In the genomic region with DNA sequence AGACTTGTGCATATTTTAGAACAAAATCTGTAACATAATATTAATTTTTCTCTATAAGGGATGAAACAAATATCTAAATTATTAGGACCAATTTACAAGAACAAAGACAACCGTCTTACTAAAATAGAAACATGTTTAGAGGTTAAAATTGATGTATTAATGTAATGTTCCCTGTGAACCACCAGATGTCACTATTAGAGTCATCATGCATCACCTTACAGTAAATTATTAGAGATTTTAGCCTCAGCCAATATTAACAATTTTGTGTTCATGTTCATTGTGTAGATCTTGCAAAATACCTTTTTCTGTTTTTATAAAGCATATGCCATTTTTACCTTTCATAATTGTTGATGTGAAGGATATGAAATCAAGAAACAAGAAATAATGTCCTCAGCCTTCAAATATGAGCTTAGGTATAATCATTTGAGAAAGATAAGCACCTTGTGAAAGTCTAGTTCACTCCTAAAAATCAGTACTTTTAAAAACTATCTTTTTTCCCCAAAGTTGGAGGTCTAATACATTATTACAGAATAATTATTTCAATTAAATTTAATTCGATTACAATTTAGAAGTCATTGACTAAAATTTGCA, we compare ENCODE assay signal across 9 cellular contexts.
DNase-seq lines count a peak whose midpoint lies in the region; ATAC-seq, FAIRE-seq and TF ChIP-seq lines count a peak whose summit lies in the region.
"Had no signal": no experiment of that assay in that cellular context is flagged by ENCODE, and none has a peak within 500 bp of the region (broad histone marks: within the 10 kb centered on the region; RNA-seq: fewer than 3 reads in every experiment).

No MANE protein-coding gene starts in this region.

- no peak overlapping the region for H3K27ac Mint-ChIP-seq in CD8-positive, alpha-beta memory T cell

- TF ChIP-seq CTCF in D721Med (IDR thresholded peaks at IDR 0.05; ENCODE audit: insufficient read depth, missing control alignments) (peak; percentile 67), coronary artery (IDR thresholded peaks at IDR 0.05) (peak; percentile 66)

- H3K27me3 ChIP-seq in CD8-positive, alpha-beta memory T cell (ENCODE audit: insufficient read depth, low read length, poor library complexity, severe bottlenecking), result no peaks in the 10 kb centered on the region

- no peaks in the 10 kb centered on the region for H3K36me3 ChIP-seq in CD8-positive, alpha-beta memory T cell (ENCODE audit: insufficient read depth, low read length)

- H3K4me3 ChIP-seq in coronary artery, result no peak overlapping the region
- no peak overlapping the region for H3K4me3 ChIP-seq in CD8-positive, alpha-beta memory T cell (ENCODE audit: low read length)
- H3K4me3 ChIP-seq: lung had no signal

- H3K9me3 Mint-ChIP-seq in CD8-positive, alpha-beta memory T cell, result peaks cover 0 to 5% (median 3%) of the 10 kb centered on the region in 5 donors

- no peaks in the 10 kb centered on the region for H3K4me1 ChIP-seq in CD8-positive, alpha-beta memory T cell (ENCODE audit: insufficient read depth, low read length)

- H3K27me3 Mint-ChIP-seq in CD8-positive, alpha-beta memory T cell, result no peaks in the 10 kb centered on the region

- H3K36me3 Mint-ChIP-seq in CD8-positive, alpha-beta memory T cell, result no peaks in the 10 kb centered on the region

- CTCF ChIA-PET in CD8-positive, alpha-beta memory T cell (lab: Charles Lee), result no interaction called here

- H3K27ac ChIP-seq in coronary artery, result no peak overlapping the region
- H3K27ac ChIP-seq in CD8-positive, alpha-beta memory T cell (ENCODE audit: low read depth, low read length), result no peak overlapping the region

- H3K9me3 ChIP-seq in CD8-positive, alpha-beta memory T cell (ENCODE audit: low read length), result no peaks in the 10 kb centered on the region

- POLR2A ChIA-PET in CD8-positive, alpha-beta memory T cell (lab: Charles Lee), result no interaction called here

- DNase-seq in D721Med (ENCODE audit: insufficient read length, low spot score) (no peak), NCI-H2081 (lab: John Stamatoyannopoulos, UW) (peak; percentile 31 to 34), coronary artery (ENCODE audit: low spot score) (no peak), renal cortical epithelial cell (ENCODE audit: low read depth) (peak; percentile 50), dedifferentiated amniotic fluid mesenchymal stem cell (ENCODE audit: extremely low spot score) (no peak)
- DNase-seq in CD8-positive, alpha-beta memory T cell, result no peak

- peak; percentile 61 for FAIRE-seq in D721Med (lab: Jason Lieb, UNC)

- ATAC-seq in GM21576 (IDR thresholded peaks at IDR 0.05; ENCODE audit: unreplicated experiment) (peak; percentile 75), GM19324 (IDR thresholded peaks at IDR 0.05; ENCODE audit: low FRiP score, unreplicated experiment) (no peak)

- no peaks in the 10 kb centered on the region for H3K4me1 Mint-ChIP-seq in CD8-positive, alpha-beta memory T cell

- H3K4me3 Mint-ChIP-seq in CD8-positive, alpha-beta memory T cell, result no peak overlapping the region

Comparison
In these comparisons a context has a peak if more than half of its experiments do, and no peak if none do; other contexts are left out.
1. DNase-seq: peak in NCI-H2081 (2 of 2) and renal cortical epithelial cell (single experiment); none in D721Med (single experiment), coronary artery (single experiment), dedifferentiated amniotic fluid mesenchymal stem cell (single experiment) and CD8-positive, alpha-beta memory T cell (0 of 5).